Comparison of ENCODE assay signal across 8 cellular contexts in genomic region chr5:53109436-53110127, GRCh38. TPM values are rescaled to one million over a fixed set of nuclear protein-coding genes. Genes with fewer than 3 reads are reported as not detected.
A peak's percentile ranks its signal among the peaks of the same experiment; 100 is the strongest.
DNase-seq lines count a peak whose midpoint lies in the region; ATAC-seq and TF ChIP-seq lines count a peak whose summit lies in the region.

TSS of gene MOCS2 (minus strand) at chr5:53109757. CDS start at chr5:53107174, 2,583 bp downstream.

- no peaks in the 10 kb centered on the region for H3K9me3 Mint-ChIP-seq in neural progenitor cell

- H3K9me3 ChIP-seq in SJSA1 (replicated peaks) (no peaks in the 10 kb centered on the region), neural progenitor cell (ENCODE audit: low read depth) (no peaks in the 10 kb centered on the region), stomach smooth muscle (ENCODE audit: control insufficient read depth in 2 of 2, low read length in 2 of 2) (no peaks in the 10 kb centered on the region)

- DNase-seq in GM03348 (ENCODE audit: low spot score): peak; percentile 100
- DNase-seq in HFF-Myc (ENCODE audit: extremely low read depth, low read depth): peak; percentile 64
- peak; percentile 89 for DNase-seq in MV-4-11 (lab: John Stamatoyannopoulos, UW)
- DNase-seq in SJSA1 (ENCODE audit: low read depth in 1 of 2, low spot score in 2 of 2): peak; percentile 77 to 86
- peak; percentile 63 to 89 (median 77) for DNase-seq in activated naive CD4-positive, alpha-beta T cell (lab: John Stamatoyannopoulos, UW)
- DNase-seq in foreskin keratinocyte: peak; percentile 58 to 76
- DNase-seq in neural progenitor cell (ENCODE audit: low spot score): peak; percentile 94

- H3K27ac ChIP-seq in SJSA1 (no peak within 1 kb of the TSS), foreskin keratinocyte (no peak within 1 kb of the TSS), neural progenitor cell (no peak within 1 kb of the TSS), stomach smooth muscle (ENCODE audit: low read length) (peak within 1 kb of the TSS; percentile 62)

- H3F3A ChIP-seq in neural progenitor cell (ENCODE audit: low read depth): no peaks in the 10 kb centered on the region

- H3K36me3 ChIP-seq in SJSA1 (peaks cover 15% of the 10 kb centered on the region), neural progenitor cell (no peaks in the 10 kb centered on the region), stomach smooth muscle (ENCODE audit: control insufficient read depth in 2 of 2, insufficient read depth in 2 of 2, low read length in 2 of 2) (peaks cover 3% of the 10 kb centered on the region in 2 donors)

- peaks cover 18% of the 10 kb centered on the region for H3K4me1 Mint-ChIP-seq in neural progenitor cell

- H3K27me3 Mint-ChIP-seq in neural progenitor cell (ENCODE audit: insufficient read depth, low read depth): no peaks in the 10 kb centered on the region

- peak within 1 kb of the TSS; percentile 27 for H3K27ac Mint-ChIP-seq in neural progenitor cell

- no peak within 1 kb of the TSS for H3K9ac ChIP-seq in neural progenitor cell
- peak within 1 kb of the TSS; percentile 72 to 90 for H3K9ac ChIP-seq in stomach smooth muscle (ENCODE audit: low read length in 2 of 2)

- peak within 1 kb of the TSS; percentile 95 for H3K4me3 Mint-ChIP-seq in neural progenitor cell

- ATAC-seq in foreskin keratinocyte: peak; percentile 98

- TF ChIP-seq CTCF in HFF-Myc (IDR thresholded peaks at IDR 0.05; ENCODE audit: low read depth, low read length, missing control alignments) (no peak), foreskin keratinocyte (conservative IDR thresholded peaks at IDR 0.05) (no peak), neural progenitor cell (IDR thresholded peaks at IDR 0.05) (no peak)

- peaks cover 8% of the 10 kb centered on the region for H3K36me3 Mint-ChIP-seq in neural progenitor cell

- peak within 1 kb of the TSS; percentile 96 for H2AFZ ChIP-seq in neural progenitor cell (replicated peaks)

- no peaks in the 10 kb centered on the region for H4K20me1 ChIP-seq in neural progenitor cell (ENCODE audit: low read depth)

- H3K79me2 ChIP-seq in neural progenitor cell (ENCODE audit: low read depth): no peaks in the 10 kb centered on the region

- no peaks in the 10 kb centered on the region for H3K4me1 ChIP-seq in SJSA1 (replicated peaks)
- peaks cover 8% of the 10 kb centered on the region for H3K4me1 ChIP-seq in foreskin keratinocyte
- H3K4me1 ChIP-seq in neural progenitor cell: peaks cover 18% of the 10 kb centered on the region
- H3K4me1 ChIP-seq in stomach smooth muscle (ENCODE audit: control insufficient read depth, insufficient read depth, low read length): peaks cover 3% of the 10 kb centered on the region

- peak within 1 kb of the TSS; percentile 76 for H3K4me3 ChIP-seq in HFF-Myc (replicated peaks; ENCODE audit: low read depth, low read length)
- peak within 1 kb of the TSS; percentile 61 for H3K4me3 ChIP-seq in SJSA1
- peak within 1 kb of the TSS; percentile 66 for H3K4me3 ChIP-seq in neural progenitor cell
- H3K4me3 ChIP-seq in stomach smooth muscle (ENCODE audit: low read length in 2 of 2): peak within 1 kb of the TSS; percentile 79 to 92

- peak within 1 kb of the TSS; percentile 87 for H3K4me2 ChIP-seq in neural progenitor cell

- H3K27me3 ChIP-seq in SJSA1 (replicated peaks) (no peaks in the 10 kb centered on the region), foreskin keratinocyte (no peaks in the 10 kb centered on the region), neural progenitor cell (peaks cover 6% of the 10 kb centered on the region), stomach smooth muscle (ENCODE audit: control insufficient read depth in 1 of 2, insufficient read depth in 2 of 2, low read length in 2 of 2) (no peaks in the 10 kb centered on the region)

RNA-seq across cellular contexts. Expression of gene MOCS2, which starts in this region (rescaled TPM):
- 70.1 and 112 TPM in 2 replicates for total RNA-seq in SJSA1 (2014; rRNA removed; shearing (Covaris generic))
- total RNA-seq in foreskin keratinocyte (47.7 and 48.3 TPM in 2 replicates), neural progenitor cell (ENCODE audit: low replicate concordance) (29.9 and 34.7 TPM in 2 replicates)
- 46.4 and 49.8 TPM in 2 replicates for polyA plus RNA-seq in foreskin keratinocyte
